Comparison of ENCODE assay signal across 9 cellular contexts in the genomic region with DNA sequence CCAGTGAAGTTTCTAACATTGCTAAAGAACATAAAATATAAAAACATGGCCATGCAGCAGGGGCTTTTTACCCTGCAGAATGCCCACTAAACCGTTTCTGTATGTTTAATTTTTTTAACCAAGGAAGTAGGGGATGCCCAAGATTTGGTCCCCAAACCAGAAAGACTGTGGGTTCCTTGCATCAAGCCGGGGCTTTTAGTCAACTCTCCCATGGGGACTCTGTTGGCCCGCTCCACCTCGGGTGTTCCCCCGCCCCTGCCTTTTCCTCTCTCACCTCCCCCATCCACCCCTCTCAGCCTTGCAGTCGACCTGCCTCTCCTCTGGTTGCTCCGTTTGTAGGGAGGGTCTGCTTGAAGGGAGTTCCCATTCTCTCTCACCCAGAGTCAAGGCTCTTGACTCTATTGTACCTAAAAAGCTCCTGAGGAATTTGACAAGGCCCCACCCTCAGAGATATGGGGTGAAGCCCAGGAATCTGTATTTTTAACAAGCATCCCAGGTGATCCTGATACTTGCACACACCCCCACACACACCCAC.
DNase-seq lines count a peak whose midpoint lies in the region; ATAC-seq and TF ChIP-seq lines count a peak whose summit lies in the region.
"Had no signal": no experiment of that assay in that cellular context is flagged by ENCODE, and none has a peak within 500 bp of the region (broad histone marks: within the 10 kb centered on the region; RNA-seq: fewer than 3 reads in every experiment).

No MANE protein-coding gene starts in this region.

- ATAC-seq in T-helper 17 cell (peak; percentile 46), GM18511 (IDR thresholded peaks at IDR 0.05; ENCODE audit: unreplicated experiment) (no peak)

- H3K9me3 ChIP-seq in T-helper 17 cell (ENCODE audit: control insufficient read depth, low read length, poor library complexity, severe bottlenecking), result no peaks in the 10 kb centered on the region

- peaks cover 3 to 18% (median 10%) of the 10 kb centered on the region in 5 experiments for H3K9me3 Mint-ChIP-seq in brain

- H3K36me3 Mint-ChIP-seq in T-helper 17 cell (ENCODE audit: low read depth), result no peaks in the 10 kb centered on the region
- H3K36me3 Mint-ChIP-seq in brain, result no peaks in the 10 kb centered on the region

- TF ChIP-seq CTCF in GM10266 (IDR thresholded peaks at IDR 0.05; ENCODE audit: control insufficient read depth, insufficient read depth, low read depth, missing control alignments) (no peak), brain (conservative IDR thresholded peaks at IDR 0.05) (no peak)

- H3K4me3 Mint-ChIP-seq in T-helper 17 cell (peak overlapping the region; percentile 85), brain (no peak overlapping the region)
- H3K4me3 Mint-ChIP-seq: nephron progenitor cell had no signal

- DNase-seq in GM10266 (ENCODE audit: extremely low spot score) (peak; percentile 68), T-helper 17 cell (peak; percentile 49 to 67 (median 50)), NCI-H1930 (lab: John Stamatoyannopoulos, UW) (no peak), DMS53 (lab: John Stamatoyannopoulos, UW) (no peak), DMS114 treated with DMSO at 0.1 percent for 48 hours (lab: John Stamatoyannopoulos, UW; ENCODE audit: unreplicated experiment) (no peak)
- DNase-seq in stimulated activated CD4-positive, alpha-beta T cell treated with anti-CD3 and anti-CD28 coated beads, Interleukin-2, amount 100 ng/mL, for 24 hours, result peak; percentile 73 to 74
- DNase-seq: nephron progenitor cell had no signal

- H3K4me1 Mint-ChIP-seq in T-helper 17 cell (peaks cover 32% of the 10 kb centered on the region), brain (peaks cover 33% of the 10 kb centered on the region)

- no peaks in the 10 kb centered on the region for H3K27me3 Mint-ChIP-seq in T-helper 17 cell
- H3K27me3 Mint-ChIP-seq in brain, result peaks cover 6% of the 10 kb centered on the region

- H3K27ac Mint-ChIP-seq in T-helper 17 cell (peak overlapping the region; percentile 100), brain (peak overlapping the region in 4 of 5 experiments; percentile 4 to 85 (median 74))
- H3K27ac Mint-ChIP-seq: nephron progenitor cell had no signal

Comparison
In these comparisons a context has a peak if more than half of its experiments do, and no peak if none do; other contexts are left out.
1. DNase-seq: peak in GM10266 (single experiment), T-helper 17 cell (3 of 3) and stimulated activated CD4-positive, alpha-beta T cell treated with anti-CD3 and anti-CD28 coated beads, Interleukin-2, amount 100 ng/mL, for 24 hours (2 of 2); none in NCI-H1930 (0 of 2), DMS53 (single experiment) and DMS114 treated with DMSO at 0.1 percent for 48 hours (single experiment).